In genomic region chr5:81165493-81166119, GRCh38 we compare ENCODE assay signal across 8 cellular contexts.
DNase-seq lines count a peak whose midpoint lies in the region; ATAC-seq, FAIRE-seq and TF ChIP-seq lines count a peak whose summit lies in the region.

No MANE protein-coding gene starts in this region.

- no peak overlapping the region for H3K4me3 Mint-ChIP-seq in naive B cell
- H3K4me3 Mint-ChIP-seq in stimulated activated naive CD8-positive, alpha-beta T cell treated with anti-CD3 and anti-CD28 coated beads, Interleukin-15, Interleukin-2, amounts not matched to agents 100 ng/mL and 50 ng/mL, for 24 hours: no peak overlapping the region

- POLR2A ChIA-PET in endothelial cell of umbilical vein (lab: Charles Lee): no interaction called here

- no peaks in the 10 kb centered on the region for H3K9me1 ChIP-seq in endothelial cell of umbilical vein (replicated peaks; ENCODE audit: control insufficient read depth, extremely low read depth, insufficient read depth, low read length)

- H3K79me2 ChIP-seq in endothelial cell of umbilical vein (ENCODE audit: control insufficient read depth, insufficient read depth, low read length): no peaks in the 10 kb centered on the region

- H3K4me1 Mint-ChIP-seq in naive B cell: no peaks in the 10 kb centered on the region
- H3K4me1 Mint-ChIP-seq in stimulated activated naive CD8-positive, alpha-beta T cell treated with anti-CD3 and anti-CD28 coated beads, Interleukin-15, Interleukin-2, amounts not matched to agents 100 ng/mL and 50 ng/mL, for 24 hours (ENCODE audit: low read depth): peaks cover 18% of the 10 kb centered on the region

- H3K4me2 ChIP-seq in endothelial cell of umbilical vein (ENCODE audit: insufficient read depth, low read length): no peak overlapping the region

- H2AFZ ChIP-seq in endothelial cell of umbilical vein (ENCODE audit: low read depth, low read length): no peak overlapping the region

- no peak for TF ChIP-seq POLR2A in endothelial cell of umbilical vein (IDR thresholded peaks at IDR 0.05; ENCODE audit: low read depth, low read length)

- no peaks in the 10 kb centered on the region for H3K4me1 ChIP-seq in endothelial cell of umbilical vein (ENCODE audit: control insufficient read depth, extremely low read depth, insufficient read depth, low read length)

- FAIRE-seq in endothelial cell of umbilical vein (lab: Jason Lieb, UNC): peak; percentile 71

- H3K36me3 ChIP-seq in endothelial cell of umbilical vein (ENCODE audit: control insufficient read depth in 2 of 2, extremely low read depth in 1 of 2, insufficient read depth in 2 of 2, low read length in 2 of 2): no peaks in the 10 kb centered on the region

- peak; percentile 76 for ATAC-seq in GM18502 (IDR thresholded peaks at IDR 0.05; ENCODE audit: poor library complexity, unreplicated experiment)
- peak; percentile 78 for ATAC-seq in HG03175 (IDR thresholded peaks at IDR 0.05; ENCODE audit: unreplicated experiment)
- ATAC-seq in naive B cell (ENCODE audit: low read depth in 2 of 2): peak in 1 of 2 donors; percentile 23

- no peak overlapping the region for H3K27ac ChIP-seq in endothelial cell of umbilical vein (ENCODE audit: insufficient read depth, low read depth, low read length)

- no peaks in the 10 kb centered on the region for H3K9me3 ChIP-seq in endothelial cell of umbilical vein (replicated peaks; ENCODE audit: control insufficient read depth, insufficient read depth, low read length)

- H3K9me3 Mint-ChIP-seq in naive B cell: peaks cover 0 to 2% (median 0%) of the 10 kb centered on the region in 7 donors
- no peaks in the 10 kb centered on the region for H3K9me3 Mint-ChIP-seq in stimulated activated naive CD8-positive, alpha-beta T cell treated with anti-CD3 and anti-CD28 coated beads, Interleukin-15, Interleukin-2, amounts not matched to agents 100 ng/mL and 50 ng/mL, for 24 hours

- BruUV-seq in endothelial cell of umbilical vein (replicated peaks; lab: Mats Ljungman, UMichigan): no TSS peak

- peaks cover 9 to 21% (median 14%) of the 10 kb centered on the region in 3 donors for H3K27me3 Mint-ChIP-seq in naive B cell
- H3K27me3 Mint-ChIP-seq in stimulated activated naive CD8-positive, alpha-beta T cell treated with anti-CD3 and anti-CD28 coated beads, Interleukin-15, Interleukin-2, amounts not matched to agents 100 ng/mL and 50 ng/mL, for 24 hours: no peaks in the 10 kb centered on the region

- DNase-seq in A172 (ENCODE audit: low spot score) (peak; percentile 79), NCI-H82 treated with DMSO at 0.1 percent for 48 hours (lab: John Stamatoyannopoulos, UW; ENCODE audit: unreplicated experiment) (peak; percentile 4), endothelial cell of umbilical vein (ENCODE audit: low read depth, low spot score) (peak; percentile 51), naive B cell (peak; percentile 13)
- peak; percentile 25 to 31 (median 27) for DNase-seq in activated CD8-positive, alpha-beta memory T cell treated with anti-CD3 and anti-CD28 coated beads for 48 hours (ENCODE audit: low read depth in 2 of 3, low spot score in 2 of 3)

- CTCF ChIA-PET in endothelial cell of umbilical vein (lab: Charles Lee): interaction anchor here (0.7 to 3.6 kb wide), 10 partner anchors 10 to 999 kb away, joined by 3 to 46 read pairs (median 4); no protein-coding TSS in a partner anchor

- no peaks in the 10 kb centered on the region for H4K20me1 ChIP-seq in endothelial cell of umbilical vein (replicated peaks; ENCODE audit: control insufficient read depth, extremely low read depth, insufficient read depth, low read length)

- H3K36me3 Mint-ChIP-seq in naive B cell: peaks cover 0 to 6% of the 10 kb centered on the region in 2 donors
- peaks cover 9% of the 10 kb centered on the region for H3K36me3 Mint-ChIP-seq in stimulated activated naive CD8-positive, alpha-beta T cell treated with anti-CD3 and anti-CD28 coated beads, Interleukin-15, Interleukin-2, amounts not matched to agents 100 ng/mL and 50 ng/mL, for 24 hours (ENCODE audit: low read depth)

- H3K9ac ChIP-seq in endothelial cell of umbilical vein (replicated peaks; ENCODE audit: extremely low read depth, insufficient read depth, low read length): no peak overlapping the region

- no peaks in the 10 kb centered on the region for H3K27me3 ChIP-seq in endothelial cell of umbilical vein (ENCODE audit: control insufficient read depth in 2 of 2, insufficient read depth in 2 of 2, low read length in 2 of 2)

- H3K27ac Mint-ChIP-seq in naive B cell: no peak overlapping the region
- H3K27ac Mint-ChIP-seq in stimulated activated naive CD8-positive, alpha-beta T cell treated with anti-CD3 and anti-CD28 coated beads, Interleukin-15, Interleukin-2, amounts not matched to agents 100 ng/mL and 50 ng/mL, for 24 hours: peak overlapping the region; percentile 77

- peak; percentile 68 to 78 for TF ChIP-seq CTCF in endothelial cell of umbilical vein (IDR thresholded peaks at IDR 0.05; ENCODE audit: extremely low read depth in 1 of 2, insufficient read depth in 1 of 2, low read depth in 1 of 2, low read length in 2 of 2)

- no peak overlapping the region for H3K4me3 ChIP-seq in endothelial cell of umbilical vein (replicated peaks in 1 of 3; ENCODE audit: insufficient read depth in 1 of 3, low read depth in 1 of 3, low read length in 3 of 3)

- intact Hi-C loops in endothelial cell of umbilical vein (cut with micrococcal nuclease): loop anchor here (1.0 to 2.0 kb wide), 3 partner anchors 207 to 479 kb away; no protein-coding TSS in a partner anchor

- dilution Hi-C loops in endothelial cell of umbilical vein (cut with MboI; ENCODE audit: extremely low pct_ligation_motif_present, low sequenced_read_pairs): no loop called here

TF ChIP-seq in endothelial cell of umbilical vein, 7 proteins besides CTCF, POLR2A, EP300 and RAD21:
- TF ChIP-seq POLR2AphosphoS5 (IDR thresholded peaks at IDR 0.05; ENCODE audit: insufficient read depth, low read depth, low read length) (no peak), MAX (IDR thresholded peaks at IDR 0.05; ENCODE audit: insufficient read depth, insufficient read length) (no peak), GATA2 (IDR thresholded peaks at IDR 0.05; ENCODE audit: insufficient read depth, insufficient read length, low read depth, low read length) (no peak), EZH2 (IDR thresholded peaks at IDR 0.05; ENCODE audit: borderline replicate concordance, low read depth, low read length, severe bottlenecking) (no peak), JUN (IDR thresholded peaks at IDR 0.05; ENCODE audit: borderline replicate concordance, insufficient read depth, insufficient read length, low read depth) (peak; percentile 8), MYC (IDR thresholded peaks at IDR 0.05; ENCODE audit: low read depth, low read length) (no peak), FOS (IDR thresholded peaks at IDR 0.05; ENCODE audit: borderline replicate concordance, insufficient read depth, low read length) (no peak)

Comparison
In these comparisons a context has a peak if more than half of its experiments do, and no peak if none do; other contexts are left out.
1. DNase-seq: peak in every context shown above with its lines; median percentile 79 in A172; 51 in endothelial cell of umbilical vein; 27 in activated CD8-positive, alpha-beta memory T cell treated with anti-CD3 and anti-CD28 coated beads for 48 hours; 13 in naive B cell; 4 in NCI-H82 treated with DMSO at 0.1 percent for 48 hours.